Comparison of ENCODE assay signal across 1 cellular context in the genomic region with DNA sequence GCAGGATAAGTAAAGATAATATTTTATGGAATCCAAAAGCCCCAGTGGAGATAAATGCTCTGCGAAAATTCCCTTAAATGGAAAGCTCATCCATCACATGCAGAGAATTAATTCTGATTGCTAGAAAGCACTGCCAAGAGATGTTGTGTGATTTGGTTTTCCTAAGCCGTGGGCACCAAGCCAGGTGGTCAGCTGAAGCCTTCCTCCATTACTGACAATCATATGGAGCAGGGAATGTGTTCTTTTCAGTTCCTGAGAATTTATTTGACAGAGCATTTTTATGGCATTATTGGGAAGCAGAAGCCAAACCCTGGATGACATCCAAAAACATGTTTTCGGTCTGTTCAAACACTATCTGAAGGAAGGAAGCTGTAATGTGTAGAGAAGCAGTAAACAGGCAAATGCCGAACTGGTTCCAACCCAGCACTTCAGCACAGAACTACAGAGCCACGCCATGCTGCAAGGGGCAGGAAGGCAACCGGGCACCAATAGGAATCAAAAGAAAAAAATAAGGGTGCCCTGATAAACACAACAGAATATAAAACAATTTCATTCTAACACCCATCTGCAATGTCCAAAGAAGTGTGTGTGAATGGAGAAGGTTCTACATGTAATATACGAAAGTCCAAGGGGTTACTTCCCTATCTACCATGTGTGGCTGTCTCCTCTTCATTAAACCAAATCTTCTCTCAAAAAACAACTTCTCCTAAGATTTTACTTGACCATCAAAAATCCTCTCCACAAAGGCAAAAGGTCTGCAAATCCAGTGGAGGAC.
TF ChIP-seq lines count a peak whose summit lies in the region.

No MANE protein-coding gene starts in this region.

TF ChIP-seq in HEK293, 187 proteins besides CTCF, POLR2A, EP300 and RAD21 (continued from another document):
- TF ChIP-seq, protein P1, sequence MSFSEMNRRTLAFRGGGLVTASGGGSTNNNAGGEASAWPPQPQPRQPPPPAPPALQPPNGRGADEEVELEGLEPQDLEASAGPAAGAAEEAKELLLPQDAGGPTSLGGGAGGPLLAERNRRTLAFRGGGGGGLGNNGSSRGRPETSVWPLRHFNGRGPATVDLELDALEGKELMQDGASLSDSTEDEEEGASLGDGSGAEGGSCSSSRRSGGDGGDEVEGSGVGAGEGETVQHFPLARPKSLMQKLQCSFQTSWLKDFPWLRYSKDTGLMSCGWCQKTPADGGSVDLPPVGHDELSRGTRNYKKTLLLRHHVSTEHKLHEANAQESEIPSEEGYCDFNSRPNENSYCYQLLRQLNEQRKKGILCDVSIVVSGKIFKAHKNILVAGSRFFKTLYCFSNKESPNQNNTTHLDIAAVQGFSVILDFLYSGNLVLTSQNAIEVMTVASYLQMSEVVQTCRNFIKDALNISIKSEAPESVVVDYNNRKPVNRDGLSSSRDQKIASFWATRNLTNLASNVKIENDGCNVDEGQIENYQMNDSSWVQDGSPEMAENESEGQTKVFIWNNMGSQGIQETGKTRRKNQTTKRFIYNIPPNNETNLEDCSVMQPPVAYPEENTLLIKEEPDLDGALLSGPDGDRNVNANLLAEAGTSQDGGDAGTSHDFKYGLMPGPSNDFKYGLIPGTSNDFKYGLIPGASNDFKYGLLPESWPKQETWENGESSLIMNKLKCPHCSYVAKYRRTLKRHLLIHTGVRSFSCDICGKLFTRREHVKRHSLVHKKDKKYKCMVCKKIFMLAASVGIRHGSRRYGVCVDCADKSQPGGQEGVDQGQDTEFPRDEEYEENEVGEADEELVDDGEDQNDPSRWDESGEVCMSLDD (tag by site-specific recombination; IDR thresholded peaks at IDR 0.05): no peak
- TF ChIP-seq, protein P2, sequence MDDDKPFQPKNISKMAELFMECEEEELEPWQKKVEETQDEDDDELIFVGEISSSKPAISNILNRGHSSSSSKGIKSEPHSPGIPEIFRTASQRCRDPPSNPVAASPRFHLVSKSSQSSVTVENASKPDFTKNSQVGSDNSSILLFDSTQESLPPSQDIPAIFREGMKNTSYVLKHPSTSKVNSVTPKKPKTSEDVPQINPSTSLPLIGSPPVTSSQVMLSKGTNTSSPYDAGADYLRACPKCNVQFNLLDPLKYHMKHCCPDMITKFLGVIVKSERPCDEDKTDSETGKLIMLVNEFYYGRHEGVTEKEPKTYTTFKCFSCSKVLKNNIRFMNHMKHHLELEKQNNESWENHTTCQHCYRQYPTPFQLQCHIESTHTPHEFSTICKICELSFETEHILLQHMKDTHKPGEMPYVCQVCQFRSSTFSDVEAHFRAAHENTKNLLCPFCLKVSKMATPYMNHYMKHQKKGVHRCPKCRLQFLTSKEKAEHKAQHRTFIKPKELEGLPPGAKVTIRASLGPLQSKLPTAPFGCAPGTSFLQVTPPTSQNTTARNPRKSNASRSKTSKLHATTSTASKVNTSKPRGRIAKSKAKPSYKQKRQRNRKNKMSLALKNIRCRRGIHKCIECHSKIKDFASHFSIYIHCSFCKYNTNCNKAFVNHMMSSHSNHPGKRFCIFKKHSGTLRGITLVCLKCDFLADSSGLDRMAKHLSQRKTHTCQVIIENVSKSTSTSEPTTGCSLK (tag by site-specific recombination; IDR thresholded peaks at IDR 0.05): no peak
- TF ChIP-seq ZBTB8A (tag by site-specific recombination; IDR thresholded peaks at IDR 0.05): no peak
- TF ChIP-seq, protein P3, sequence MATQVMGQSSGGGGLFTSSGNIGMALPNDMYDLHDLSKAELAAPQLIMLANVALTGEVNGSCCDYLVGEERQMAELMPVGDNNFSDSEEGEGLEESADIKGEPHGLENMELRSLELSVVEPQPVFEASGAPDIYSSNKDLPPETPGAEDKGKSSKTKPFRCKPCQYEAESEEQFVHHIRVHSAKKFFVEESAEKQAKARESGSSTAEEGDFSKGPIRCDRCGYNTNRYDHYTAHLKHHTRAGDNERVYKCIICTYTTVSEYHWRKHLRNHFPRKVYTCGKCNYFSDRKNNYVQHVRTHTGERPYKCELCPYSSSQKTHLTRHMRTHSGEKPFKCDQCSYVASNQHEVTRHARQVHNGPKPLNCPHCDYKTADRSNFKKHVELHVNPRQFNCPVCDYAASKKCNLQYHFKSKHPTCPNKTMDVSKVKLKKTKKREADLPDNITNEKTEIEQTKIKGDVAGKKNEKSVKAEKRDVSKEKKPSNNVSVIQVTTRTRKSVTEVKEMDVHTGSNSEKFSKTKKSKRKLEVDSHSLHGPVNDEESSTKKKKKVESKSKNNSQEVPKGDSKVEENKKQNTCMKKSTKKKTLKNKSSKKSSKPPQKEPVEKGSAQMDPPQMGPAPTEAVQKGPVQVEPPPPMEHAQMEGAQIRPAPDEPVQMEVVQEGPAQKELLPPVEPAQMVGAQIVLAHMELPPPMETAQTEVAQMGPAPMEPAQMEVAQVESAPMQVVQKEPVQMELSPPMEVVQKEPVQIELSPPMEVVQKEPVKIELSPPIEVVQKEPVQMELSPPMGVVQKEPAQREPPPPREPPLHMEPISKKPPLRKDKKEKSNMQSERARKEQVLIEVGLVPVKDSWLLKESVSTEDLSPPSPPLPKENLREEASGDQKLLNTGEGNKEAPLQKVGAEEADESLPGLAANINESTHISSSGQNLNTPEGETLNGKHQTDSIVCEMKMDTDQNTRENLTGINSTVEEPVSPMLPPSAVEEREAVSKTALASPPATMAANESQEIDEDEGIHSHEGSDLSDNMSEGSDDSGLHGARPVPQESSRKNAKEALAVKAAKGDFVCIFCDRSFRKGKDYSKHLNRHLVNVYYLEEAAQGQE (tag by site-specific recombination; IDR thresholded peaks at IDR 0.05): no peak
- no peak for TF ChIP-seq ZNF585B (tag by site-specific recombination; IDR thresholded peaks at IDR 0.05)
- peak; percentile 58 for TF ChIP-seq OSR2 (tag by site-specific recombination; IDR thresholded peaks at IDR 0.05)
- TF ChIP-seq BCL6B (tag by site-specific recombination; IDR thresholded peaks at IDR 0.05): peak; percentile 91
TF ChIP-seq in HEK293: peak in this region for 7.
